In the genomic region with DNA sequence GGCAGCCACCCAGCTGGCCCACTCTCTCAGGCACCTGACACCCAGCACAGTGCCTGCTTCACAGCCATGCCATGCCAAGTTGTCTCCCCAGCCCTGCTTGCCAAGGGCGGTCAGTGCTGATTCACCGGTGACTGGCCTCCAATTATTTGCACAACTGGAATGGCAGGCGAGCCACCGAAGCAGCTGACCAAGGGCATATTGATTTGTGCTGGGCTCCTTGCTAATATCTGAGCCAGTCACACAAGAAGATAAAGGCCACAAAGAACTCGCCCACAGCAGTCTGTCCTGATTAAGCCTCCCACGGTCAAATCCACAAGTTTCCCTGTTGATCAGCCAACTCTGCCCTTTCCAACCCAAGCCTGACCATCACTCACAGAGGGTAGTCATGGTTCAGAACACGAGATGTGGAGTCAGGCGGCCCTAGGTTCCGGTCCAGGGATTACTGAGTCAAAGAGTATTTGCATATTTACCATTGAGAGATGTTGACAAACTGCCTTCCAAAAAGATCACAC, we compare ENCODE assay signal across 11 cellular contexts. TPM values are rescaled to one million over a fixed set of nuclear protein-coding genes. Genes with fewer than 3 reads are reported as not detected.
DNase-seq lines count a peak whose midpoint lies in the region; ATAC-seq and TF ChIP-seq lines count a peak whose summit lies in the region.
"Had no signal": no experiment of that assay in that cellular context is flagged by ENCODE, and none has a peak within 500 bp of the region (broad histone marks: within the 10 kb centered on the region; RNA-seq: fewer than 3 reads in every experiment).

No MANE protein-coding gene starts in this region.

- H4K20me1 ChIP-seq in SK-N-SH (ENCODE audit: insufficient read depth) = no peaks in the 10 kb centered on the region

- H3K9me3 ChIP-seq in SK-N-SH = no peaks in the 10 kb centered on the region
- H3K9me3 ChIP-seq in left ventricle myocardium inferior (replicated peaks) = no peaks in the 10 kb centered on the region
- H3K9me3 ChIP-seq: BE2C had no signal

- H3K79me2 ChIP-seq in SK-N-SH (ENCODE audit: insufficient read depth) = no peaks in the 10 kb centered on the region

- 43% methylated on average over 9 of the region's 9 CpGs for WGBS in SK-N-SH (ENCODE audit: low lambda C conversion rate)

- no peak for TF ChIP-seq CTCF in 22Rv1 (IDR thresholded peaks at IDR 0.05)
- TF ChIP-seq CTCF in SK-N-SH (IDR thresholded peaks at IDR 0.05) = no peak
- TF ChIP-seq CTCF in left ventricle myocardium inferior (IDR thresholded peaks at IDR 0.05; ENCODE audit: borderline replicate concordance) = no peak

- H3K9me2 ChIP-seq in SK-N-SH = no peaks in the 10 kb centered on the region

- H2AFZ ChIP-seq in SK-N-SH (ENCODE audit: low read depth) = no peak overlapping the region

- H3K4me3 Mint-ChIP-seq in activated T-cell treated with anti-CD3 and anti-CD28 coated beads, Interleukin-2, amount 50 U/mL, for 24 hours = no peak overlapping the region
- H3K4me3 Mint-ChIP-seq: activated CD4-positive, alpha-beta T cell treated with anti-CD3 and anti-CD28 coated beads, Interleukin-2, amount 10 ng/mL, durations not matched to agents 7 days and 5 days had no signal

- H3K27me3 ChIP-seq in SK-N-SH (ENCODE audit: insufficient read depth) (no peaks in the 10 kb centered on the region), left ventricle myocardium inferior (ENCODE audit: low read depth) (no peaks in the 10 kb centered on the region)
- H3K27me3 ChIP-seq: BE2C had no signal

- TF ChIP-seq EP300 in SK-N-SH (IDR thresholded peaks at IDR 0.05; ENCODE audit: borderline replicate concordance in 1 of 2, low read depth in 1 of 2, low read length in 1 of 2) = no peak

- H3K36me3 Mint-ChIP-seq in activated T-cell treated with anti-CD3 and anti-CD28 coated beads, Interleukin-2, amount 50 U/mL, for 24 hours (ENCODE audit: low read depth) = no peaks in the 10 kb centered on the region

- H3K9ac ChIP-seq in SK-N-SH = no peak overlapping the region

- H3K4me3 ChIP-seq in SK-N-SH (ENCODE audit: low read depth in 2 of 2, low read length in 1 of 2) = no peak overlapping the region
- H3K4me3 ChIP-seq in left ventricle myocardium inferior = no peak overlapping the region

- DNase-seq in SK-N-SH (no peak), left ventricle myocardium inferior (peak; percentile 66)
- DNase-seq in activated CD8-positive, alpha-beta memory T cell treated with anti-CD3 and anti-CD28 coated beads for 24 hours = no peak
- DNase-seq in activated T-cell treated with anti-CD3 and anti-CD28 coated beads, Interleukin-2, amount 50 U/mL, for 24 hours = no peak
- DNase-seq: activated CD4-positive, alpha-beta T cell treated with anti-CD3 and anti-CD28 coated beads, Interleukin-2, amount 10 ng/mL, durations not matched to agents 7 days and 5 days; BE2C; foreskin melanocyte had no signal

- intact Hi-C loops in left ventricle myocardium inferior (cut with micrococcal nuclease) = no loop called here

- ATAC-seq in GM21825 (IDR thresholded peaks at IDR 0.05; ENCODE audit: unreplicated experiment) = peak; percentile 40
- ATAC-seq in HG02973 (IDR thresholded peaks at IDR 0.05; ENCODE audit: unreplicated experiment) = no peak
- ATAC-seq in GM19023 (IDR thresholded peaks at IDR 0.05; ENCODE audit: unreplicated experiment) = no peak

- peaks cover 0 to 4% of the 10 kb centered on the region in 2 experiments; a peak in 1 of 4 replicates for H3K4me1 ChIP-seq in SK-N-SH (ENCODE audit: control insufficient read depth in 1 of 2, insufficient read depth in 2 of 2, low read depth in 1 of 2, low read length in 1 of 2)
- H3K4me1 ChIP-seq in left ventricle myocardium inferior = peaks cover 43% of the 10 kb centered on the region
- H3K4me1 ChIP-seq: BE2C had no signal

- H3K9me3 Mint-ChIP-seq in activated T-cell treated with anti-CD3 and anti-CD28 coated beads, Interleukin-2, amount 50 U/mL, for 24 hours = no peaks in the 10 kb centered on the region
- H3K9me3 Mint-ChIP-seq: activated CD4-positive, alpha-beta T cell treated with anti-CD3 and anti-CD28 coated beads, Interleukin-2, amount 10 ng/mL, durations not matched to agents 7 days and 5 days had no signal

- no peak overlapping the region for H3K27ac Mint-ChIP-seq in activated T-cell treated with anti-CD3 and anti-CD28 coated beads, Interleukin-2, amount 50 U/mL, for 24 hours
- H3K27ac Mint-ChIP-seq: activated CD4-positive, alpha-beta T cell treated with anti-CD3 and anti-CD28 coated beads, Interleukin-2, amount 10 ng/mL, durations not matched to agents 7 days and 5 days had no signal

- no peaks in the 10 kb centered on the region for H3F3A ChIP-seq in SK-N-SH (replicated peaks; ENCODE audit: insufficient read depth)

- TF ChIP-seq RAD21 in SK-N-SH (IDR thresholded peaks at IDR 0.05; ENCODE audit: low read length) = no peak

- no peak overlapping the region for H3K4me2 ChIP-seq in SK-N-SH

- H3K4me1 Mint-ChIP-seq in activated T-cell treated with anti-CD3 and anti-CD28 coated beads, Interleukin-2, amount 50 U/mL, for 24 hours (ENCODE audit: low read depth) = peaks cover 46% of the 10 kb centered on the region

- H3K27ac ChIP-seq in 22Rv1 = peak overlapping the region; percentile 45
- H3K27ac ChIP-seq in SK-N-SH (ENCODE audit: low read depth in 2 of 2, low read length in 1 of 2) = no peak overlapping the region
- H3K27ac ChIP-seq in left ventricle myocardium inferior (replicated peaks) = peak overlapping the region; percentile 72

- H3K27me3 Mint-ChIP-seq in activated T-cell treated with anti-CD3 and anti-CD28 coated beads, Interleukin-2, amount 50 U/mL, for 24 hours = no peaks in the 10 kb centered on the region
- H3K27me3 Mint-ChIP-seq: activated CD4-positive, alpha-beta T cell treated with anti-CD3 and anti-CD28 coated beads, Interleukin-2, amount 10 ng/mL, durations not matched to agents 7 days and 5 days had no signal

- POLR2A ChIA-PET in SK-N-SH (lab: Yijun Ruan, JAX) = no interaction called here

- CTCF ChIA-PET in SK-N-SH (lab: Yijun Ruan, JAX) = no interaction called here

- H3K36me3 ChIP-seq in SK-N-SH (replicated peaks in 1 of 2; ENCODE audit: control insufficient read depth in 1 of 2, insufficient read depth in 2 of 2, low read length in 1 of 2) (no peaks in the 10 kb centered on the region), left ventricle myocardium inferior (no peaks in the 10 kb centered on the region)
- H3K36me3 ChIP-seq: BE2C had no signal

TF ChIP-seq in SK-N-SH, 30 proteins besides CTCF, POLR2A, EP300 and RAD21 (continues in another document):
- TF ChIP-seq TEAD4 (IDR thresholded peaks at IDR 0.05; ENCODE audit: borderline replicate concordance, insufficient read depth) = no peak
- TF ChIP-seq GABPA (IDR thresholded peaks at IDR 0.05; ENCODE audit: low read depth) = no peak
- no peak for TF ChIP-seq POLR2AphosphoS5 (IDR thresholded peaks at IDR 0.05; ENCODE audit: low read depth, low read length)
- no peak for TF ChIP-seq RCOR1 (IDR thresholded peaks at IDR 0.05; ENCODE audit: low read length)
- TF ChIP-seq TCF12 (IDR thresholded peaks at IDR 0.05) = peak; percentile 68
- TF ChIP-seq FOXM1 (IDR thresholded peaks at IDR 0.05; ENCODE audit: low read depth) = no peak
- no peak for TF ChIP-seq FOXJ3 (CRISPR knock-in tag; IDR thresholded peaks at IDR 0.05)
- TF ChIP-seq REST (IDR thresholded peaks at IDR 0.05; ENCODE audit: low read depth, low read length) = no peak
- TF ChIP-seq ELF1 (IDR thresholded peaks at IDR 0.05) = no peak
- TF ChIP-seq USF2 (IDR thresholded peaks at IDR 0.05; ENCODE audit: borderline replicate concordance, low read depth, low read length) = no peak
- no peak for TF ChIP-seq RXRA (IDR thresholded peaks at IDR 0.05; ENCODE audit: borderline replicate concordance, low read depth)

RNA-seq across cellular contexts. Expression of gene EEIG1, which starts 6.4 kb away (rescaled TPM):
- 17.9 and 26.2 TPM in 2 replicates for polyA plus RNA-seq in SK-N-SH (2012; rRNA removed)
- polyA plus RNA-seq in SK-N-SH (2012; cell fraction: cytosol; rRNA removed) = 15.9 and 18.6 TPM in 2 replicates
- polyA plus RNA-seq in SK-N-SH (2012; cell fraction: nucleus; rRNA removed) = 32.9 and 55.0 TPM in 2 replicates
- total RNA-seq in left ventricle myocardium inferior = 20.7 TPM

RNA-seq across cellular contexts. Expression of gene DPM2, which starts 49.5 kb away (rescaled TPM):
- polyA plus RNA-seq in SK-N-SH (2012; rRNA removed) = 106 and 117 TPM in 2 replicates
- polyA plus RNA-seq in SK-N-SH (2012; cell fraction: cytosol; rRNA removed) = 54.1 and 69.2 TPM in 2 replicates
- polyA plus RNA-seq in SK-N-SH (2012; cell fraction: nucleus; rRNA removed) = 90.7 and 100 TPM in 2 replicates
- total RNA-seq in left ventricle myocardium inferior = 14.0 TPM

RNA-seq across cellular contexts. Expression of gene PIP5KL1, which starts 56.6 kb away (rescaled TPM):
- 4.0 and 6.1 TPM in 2 replicates for polyA plus RNA-seq in SK-N-SH (2012; rRNA removed)
- polyA plus RNA-seq in SK-N-SH (2012; cell fraction: cytosol; rRNA removed) = 1.7 and 2.5 TPM in 2 replicates
- 40.1 and 41.3 TPM in 2 replicates for polyA plus RNA-seq in SK-N-SH (2012; cell fraction: nucleus; rRNA removed)
- total RNA-seq in left ventricle myocardium inferior = 0.85 TPM

Comparison
In these comparisons a context has a peak if more than half of its experiments do, and no peak if none do; other contexts are left out.
1. H3K27ac ChIP-seq: peak in 22Rv1 (single experiment) and left ventricle myocardium inferior (single experiment); none in SK-N-SH (0 of 2).